In the genomic region with DNA sequence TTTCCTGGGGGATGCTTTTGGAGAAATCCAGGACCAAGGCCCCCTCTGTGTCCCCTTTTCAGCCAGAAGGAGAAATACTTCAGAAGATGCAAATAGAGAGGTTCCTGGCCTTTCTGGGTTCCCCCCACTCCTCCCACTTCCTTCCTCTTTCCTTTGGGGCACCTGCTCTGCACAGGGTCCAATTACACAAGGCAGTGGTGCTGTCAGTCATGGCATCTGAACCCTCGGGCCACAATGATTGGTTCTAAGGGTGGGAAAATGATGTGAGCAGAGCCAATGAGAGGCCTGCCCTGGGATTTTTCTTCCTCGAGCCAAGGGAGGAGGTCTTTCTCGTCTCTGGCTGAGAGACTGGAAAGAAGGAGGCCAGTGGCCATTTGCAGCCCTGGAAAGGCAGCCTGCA, we compare ENCODE assay signal across 1 cellular context.
TF ChIP-seq lines count a peak whose summit lies in the region.

No MANE protein-coding gene starts in this region.

TF ChIP-seq in K562, 482 proteins besides CTCF, POLR2A, EP300 and RAD21 (continued from another document):
- TF ChIP-seq E4F1 (CRISPR knock-in tag; IDR thresholded peaks at IDR 0.05; ENCODE audit: borderline replicate concordance): no peak
- TF ChIP-seq ETV1 (tag; conservative IDR thresholded peaks at IDR 0.05; ENCODE audit: low read depth): no peak
- TF ChIP-seq PHTF2 (CRISPR knock-in tag; IDR thresholded peaks at IDR 0.05): no peak
